ENCODE assay signal across 26 cellular contexts in genomic region chr3:45337839-45338470, GRCh38. TPM values are rescaled to one million over a fixed set of nuclear protein-coding genes. Genes with fewer than 3 reads are reported as not detected.
A peak's percentile ranks its signal among the peaks of the same experiment; 100 is the strongest.
DNase-seq lines count a peak whose midpoint lies in the region; ATAC-seq and TF ChIP-seq lines count a peak whose summit lies in the region.
"Had no signal": no experiment of that assay in that cellular context is flagged by ENCODE, and none has a peak within 500 bp of the region (broad histone marks: within the 10 kb centered on the region; RNA-seq: fewer than 3 reads in every experiment).

No MANE protein-coding gene starts in this region.

- TF ChIP-seq POLR2A in prostate gland (IDR thresholded peaks at IDR 0.05): no peak

- H3K4me3 ChIP-seq in AG10803 (ENCODE audit: low read length) (no peak overlapping the region), iPS-20b (ENCODE audit: low read length) (peak overlapping the region; percentile 5; the same call in 1 of the 2 replicates), prostate gland (no peak overlapping the region)
- H3K4me3 ChIP-seq: heart right ventricle, right lobe of liver, spleen, testis had no signal

- H3K9ac ChIP-seq in iPS-20b (ENCODE audit: low read depth, low read length): peak overlapping the region; percentile 20; the same call in 1 of the 2 replicates
- H3K9ac ChIP-seq: parathyroid adenoma had no signal

- 63% methylated on average over 12 of the region's 12 CpGs for WGBS in prostate gland

- intact Hi-C loops in prostate gland (cut with DNase I): no loop called here

- H3K36me3 ChIP-seq in iPS-20b (ENCODE audit: insufficient read depth, low read depth, low read length) (no peaks in the 10 kb centered on the region), prostate gland (no peaks in the 10 kb centered on the region)
- H3K36me3 ChIP-seq: heart right ventricle, right lobe of liver, spleen had no signal

- DNase-seq in AG10803 (ENCODE audit: low read depth) (peak; percentile 44), NCI-H1694 treated with DMSO at 0.1 percent for 48 hours (lab: John Stamatoyannopoulos, UW) (peak; percentile 82), cerebellar cortex (ENCODE audit: low spot score) (peak; percentile 86), T-helper 2 cell (no peak), prostate gland (ENCODE audit: low spot score) (no peak)
- DNase-seq: 8988T; activated CD4-positive, alpha-beta T cell treated with anti-CD3 and anti-CD28 coated beads, Interleukin-2, amount 50 U/mL, for 1 hour; activated effector memory CD4-positive, alpha-beta T cell treated with anti-CD3 and anti-CD28 coated beads, Interleukin-2, amount 50 U/mL, for 16 hours; activated T-cell treated with anti-CD3 and anti-CD28 coated beads, Interleukin-2, amount 50 U/mL, for 24 hours; cortex of kidney; effector memory CD4-positive, alpha-beta T cell; foreskin keratinocyte; GOT3; heart right ventricle; left cardiac atrium; NCI-H1436; NCI-H510A; right lobe of liver; spleen; stimulated activated CD4-positive, alpha-beta T cell treated with anti-CD3 and anti-CD28 coated beads, Interleukin-2, amount 100 ng/mL, for 24 hours; stimulated activated CD8-positive, alpha-beta memory T cell treated with anti-CD3 and anti-CD28 coated beads, Interleukin-4, amount 100 ng/mL, for 48 hours; testis had no signal

- H3K9me3 ChIP-seq in iPS-20b (ENCODE audit: insufficient read depth, low read depth, low read length) (no peaks in the 10 kb centered on the region), prostate gland (no peaks in the 10 kb centered on the region)
- H3K9me3 ChIP-seq: heart right ventricle, right lobe of liver, spleen, testis had no signal

- ATAC-seq in HG02763 (IDR thresholded peaks at IDR 0.05; ENCODE audit: unreplicated experiment) (no peak), HG02798 (IDR thresholded peaks at IDR 0.05; ENCODE audit: poor library complexity, unreplicated experiment) (no peak)
- ATAC-seq: foreskin keratinocyte, heart right ventricle, left cardiac atrium had no signal

- H3K27me3 ChIP-seq in iPS-20b (ENCODE audit: insufficient read depth, low read length) (no peaks in the 10 kb centered on the region), prostate gland (replicated peaks; ENCODE audit: insufficient read depth) (no peaks in the 10 kb centered on the region)
- H3K27me3 ChIP-seq: right lobe of liver, testis had no signal

- H3K4me1 ChIP-seq in iPS-20b (ENCODE audit: insufficient read depth, low read length): peaks cover 12% of the 10 kb centered on the region; the same call in 1 of the 2 replicates
- no peaks in the 10 kb centered on the region for H3K4me1 ChIP-seq in prostate gland (replicated peaks)
- H3K4me1 ChIP-seq: foreskin keratinocyte, heart right ventricle, parathyroid adenoma, right lobe of liver, spleen, testis had no signal

- TF ChIP-seq CTCF in AG10803 (conservative IDR thresholded peaks at IDR 0.05; ENCODE audit: low read length): no peak
- TF ChIP-seq CTCF in prostate gland (IDR thresholded peaks at IDR 0.05): no peak

- H3K27ac ChIP-seq in iPS-20b (ENCODE audit: low read length) (no peak overlapping the region), prostate gland (no peak overlapping the region)
- H3K27ac ChIP-seq: foreskin keratinocyte, heart right ventricle, parathyroid adenoma, right lobe of liver, spleen, testis had no signal

RNA-seq across cellular contexts. Expression of gene LARS2, which starts 50.4 kb away (rescaled TPM):
- total RNA-seq in prostate gland: 10 to 100 TPM; 17.8 to 22.0 TPM

Comparison
In these comparisons a context has a peak if more than half of its experiments do, and no peak if none do; other contexts are left out.
1. DNase-seq: peak in AG10803 (single experiment), NCI-H1694 treated with DMSO at 0.1 percent for 48 hours (single experiment) and cerebellar cortex (single experiment); none in T-helper 2 cell (0 of 5) and prostate gland (single experiment).